17 cellular contexts compared by ENCODE assay signal in genomic region chr4:64967286-64967685, GRCh38.
"Had no signal": no experiment of that assay in that cellular context is flagged by ENCODE, and none has a peak within 500 bp of the region (broad histone marks: within the 10 kb centered on the region; RNA-seq: fewer than 3 reads in every experiment).

No MANE protein-coding gene starts in this region.

- H3K4me3 Mint-ChIP-seq: mesothelial cell of epicardium had no signal

- DNase-seq: dermis blood vessel endothelial cell; dorsolateral prefrontal cortex; effector CD4-positive, alpha-beta T cell; effector memory CD4-positive, alpha-beta T cell; foreskin keratinocyte; head of caudate nucleus; heart right ventricle; hippocampal formation; left cardiac atrium; left lung; left ventricle myocardium superior; lower lobe of right lung; mesenchymal stem cell had no signal

- H3K4me3 ChIP-seq: coronary artery, dorsolateral prefrontal cortex, esophagus muscularis mucosa, gastroesophageal sphincter, heart right ventricle, left lung, lower lobe of right lung had no signal

- H3K36me3 Mint-ChIP-seq: mesothelial cell of epicardium had no signal

- H3K4me1 Mint-ChIP-seq: mesothelial cell of epicardium had no signal

- H3K27me3 ChIP-seq: dorsolateral prefrontal cortex, esophagus muscularis mucosa, foreskin keratinocyte, gastroesophageal sphincter, heart right ventricle, left lung had no signal

- H3K27ac Mint-ChIP-seq: mesothelial cell of epicardium had no signal

- H3K27ac ChIP-seq: coronary artery, dorsolateral prefrontal cortex, esophagus muscularis mucosa, foreskin keratinocyte, gastroesophageal sphincter, heart right ventricle, left lung, lower lobe of right lung had no signal

- H3K36me3 ChIP-seq: esophagus muscularis mucosa, gastroesophageal sphincter, heart right ventricle, left lung, lower lobe of right lung had no signal

- H3K4me1 ChIP-seq: esophagus muscularis mucosa, foreskin keratinocyte, gastroesophageal sphincter, heart right ventricle, left lung, lower lobe of right lung had no signal

- ATAC-seq: foreskin keratinocyte, gastroesophageal sphincter, heart right ventricle, left cardiac atrium, left lung, left ventricle myocardium superior, lower lobe of right lung had no signal

- H3K9me3 ChIP-seq: esophagus muscularis mucosa, gastroesophageal sphincter, lower lobe of right lung had no signal
